In the genomic region with DNA sequence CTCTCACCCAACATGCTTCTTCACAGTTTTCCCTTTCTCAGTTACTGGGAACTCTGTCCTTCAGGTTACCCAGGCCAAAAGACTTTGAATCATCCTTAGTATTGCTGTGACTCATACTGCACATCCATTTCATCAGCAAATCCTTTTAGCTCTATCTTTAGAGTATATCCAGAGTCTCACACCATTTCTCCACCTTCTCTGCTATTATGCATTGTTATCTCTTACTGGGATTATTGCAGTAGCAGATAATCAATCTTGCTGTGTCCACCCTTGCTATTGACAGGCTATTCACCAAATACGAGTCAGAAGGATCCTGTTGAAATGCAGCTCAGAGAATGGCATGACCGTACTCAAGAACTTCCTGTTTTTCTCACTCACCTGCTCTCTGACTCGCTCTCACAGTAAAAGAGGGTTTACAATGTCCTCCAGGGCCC, we compare ENCODE assay signal across 1 cellular context.
TF ChIP-seq lines count a peak whose summit lies in the region.

No MANE protein-coding gene starts in this region.

TF ChIP-seq in HepG2, 621 proteins besides CTCF, POLR2A, EP300 and RAD21 (continued from another document):
- TF ChIP-seq, protein P1, sequence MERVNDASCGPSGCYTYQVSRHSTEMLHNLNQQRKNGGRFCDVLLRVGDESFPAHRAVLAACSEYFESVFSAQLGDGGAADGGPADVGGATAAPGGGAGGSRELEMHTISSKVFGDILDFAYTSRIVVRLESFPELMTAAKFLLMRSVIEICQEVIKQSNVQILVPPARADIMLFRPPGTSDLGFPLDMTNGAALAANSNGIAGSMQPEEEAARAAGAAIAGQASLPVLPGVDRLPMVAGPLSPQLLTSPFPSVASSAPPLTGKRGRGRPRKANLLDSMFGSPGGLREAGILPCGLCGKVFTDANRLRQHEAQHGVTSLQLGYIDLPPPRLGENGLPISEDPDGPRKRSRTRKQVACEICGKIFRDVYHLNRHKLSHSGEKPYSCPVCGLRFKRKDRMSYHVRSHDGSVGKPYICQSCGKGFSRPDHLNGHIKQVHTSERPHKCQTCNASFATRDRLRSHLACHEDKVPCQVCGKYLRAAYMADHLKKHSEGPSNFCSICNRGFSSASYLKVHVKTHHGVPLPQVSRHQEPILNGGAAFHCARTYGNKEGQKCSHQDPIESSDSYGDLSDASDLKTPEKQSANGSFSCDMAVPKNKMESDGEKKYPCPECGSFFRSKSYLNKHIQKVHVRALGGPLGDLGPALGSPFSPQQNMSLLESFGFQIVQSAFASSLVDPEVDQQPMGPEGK (CRISPR knock-in tag; IDR thresholded peaks at IDR 0.05), result no peak
- TF ChIP-seq MXD1 (CRISPR knock-in tag; IDR thresholded peaks at IDR 0.05), result no peak
- TF ChIP-seq NFYB (CRISPR knock-in tag; IDR thresholded peaks at IDR 0.05), result no peak
- TF ChIP-seq NR2F6 (IDR thresholded peaks at IDR 0.05), result no peak
- no peak for TF ChIP-seq NR2F6 (CRISPR knock-in tag; IDR thresholded peaks at IDR 0.05)
- no peak for TF ChIP-seq ZNF143 (CRISPR knock-in tag; IDR thresholded peaks at IDR 0.05)
